Comparison of ENCODE assay signal across 14 cellular contexts in genomic region chr2:201196003-201196402, GRCh38. TPM values are rescaled to one million over a fixed set of nuclear protein-coding genes. Genes with fewer than 3 reads are reported as not detected.
"Had no signal": no experiment of that assay in that cellular context is flagged by ENCODE, and none has a peak within 500 bp of the region (broad histone marks: within the 10 kb centered on the region; RNA-seq: fewer than 3 reads in every experiment).

No MANE protein-coding gene starts in this region.

- H3K27ac ChIP-seq: body of pancreas, colonic mucosa, foreskin keratinocyte, ovary, SJCRH30, thoracic aorta had no signal

- H3K9me3 Mint-ChIP-seq: neural crest cell; stimulated activated effector memory CD8-positive, alpha-beta T cell treated with anti-CD3 and anti-CD28 coated beads, Interleukin-12 subunit alpha, Interleukin-12 subunit beta, amount 100 ng/mL, for 72 hours had no signal

- H3K27ac Mint-ChIP-seq: stimulated activated effector memory CD8-positive, alpha-beta T cell treated with anti-CD3 and anti-CD28 coated beads, Interleukin-12 subunit alpha, Interleukin-12 subunit beta, amount 100 ng/mL, for 72 hours had no signal

- H3K9me3 ChIP-seq: body of pancreas, colonic mucosa, ovary, SJCRH30, thoracic aorta had no signal

- H3K4me1 Mint-ChIP-seq: neural crest cell had no signal

- ATAC-seq: activated CD4-positive, CD25-positive, alpha-beta regulatory T cell treated with anti-CD3 and anti-CD28 coated beads, Interleukin-2, amount 50 U/mL, for 24 hours; body of pancreas; foreskin keratinocyte; stimulated activated effector memory CD8-positive, alpha-beta T cell treated with anti-CD3 and anti-CD28 coated beads, Interleukin-12 subunit alpha, Interleukin-12 subunit beta, amount 100 ng/mL, for 72 hours had no signal

- DNase-seq: activated CD4-positive, alpha-beta T cell treated with anti-CD3 and anti-CD28 coated beads, Interleukin-2, amount 50 U/mL, for 4 hours; activated T-cell treated with anti-CD3 and anti-CD28 coated beads for 4 hours; amniotic stem cell; body of pancreas; central memory CD4-positive, alpha-beta T cell; colonic mucosa; foreskin keratinocyte; ovary; SJCRH30 had no signal

- H3K4me3 ChIP-seq: body of pancreas, colonic mucosa, ovary, SJCRH30, thoracic aorta had no signal

- H3K4me3 Mint-ChIP-seq: activated naive CD8-positive, alpha-beta T cell; neural crest cell; stimulated activated effector memory CD8-positive, alpha-beta T cell treated with anti-CD3 and anti-CD28 coated beads, Interleukin-12 subunit alpha, Interleukin-12 subunit beta, amount 100 ng/mL, for 72 hours had no signal

- H3K27me3 ChIP-seq: body of pancreas, colonic mucosa, foreskin keratinocyte, ovary, SJCRH30 had no signal

- H3K4me1 ChIP-seq: body of pancreas, foreskin keratinocyte, SJCRH30 had no signal

- H3K36me3 ChIP-seq: ovary, SJCRH30, thoracic aorta had no signal

- H3K27me3 Mint-ChIP-seq: activated naive CD8-positive, alpha-beta T cell had no signal

RNA-seq across cellular contexts. Expression of gene CASP10, which starts 13.1 kb away (rescaled TPM):
- total RNA-seq: neural crest cell had no signal
